13 cellular contexts compared by ENCODE assay signal in genomic region chr2:173288561-173288960, GRCh38.
DNase-seq lines count a peak whose midpoint lies in the region; ATAC-seq and TF ChIP-seq lines count a peak whose summit lies in the region.
"Had no signal": no experiment of that assay in that cellular context is flagged by ENCODE, and none has a peak within 500 bp of the region (broad histone marks: within the 10 kb centered on the region; RNA-seq: fewer than 3 reads in every experiment).

No MANE protein-coding gene starts in this region.

- DNase-seq in activated naive CD4-positive, alpha-beta T cell treated with Interleukin-2 at 50 U/mL for 16 hours = peak; percentile 23
- DNase-seq in activated naive CD4-positive, alpha-beta T cell (lab: John Stamatoyannopoulos, UW) = no peak
- DNase-seq in M059J (ENCODE audit: low read depth) = peak; percentile 70
- peak; percentile 55 for DNase-seq in choroid plexus epithelial cell (ENCODE audit: low read depth)
- DNase-seq in stimulated activated CD8-positive, alpha-beta memory T cell treated with anti-CD3 and anti-CD28 coated beads, Interleukin-15, amount 100 ng/mL, for 48 hours (ENCODE audit: low read depth in 2 of 2) = peak; percentile 6 to 27
- DNase-seq in cerebellum (ENCODE audit: low spot score) = no peak
- DNase-seq in GF-D8 (lab: John Stamatoyannopoulos, UW) = no peak
- DNase-seq: anterior cingulate cortex, BE2C, NCI-H1436 treated with DMSO at 0.1 percent for 48 hours, NCI-H748 treated with DMSO at 0.1 percent for 48 hours had no signal

- TF ChIP-seq CTCF in choroid plexus epithelial cell (conservative IDR thresholded peaks at IDR 0.05; ENCODE audit: low read depth, low read length) = no peak

- no peak overlapping the region for H3K4me3 ChIP-seq in choroid plexus epithelial cell (ENCODE audit: low read depth, low read length)
- H3K4me3 ChIP-seq: SJSA1 had no signal

- ATAC-seq in HG03565 (IDR thresholded peaks at IDR 0.05; ENCODE audit: unreplicated experiment) = no peak

Comparison
In these comparisons a context has a peak if more than half of its experiments do, and no peak if none do; other contexts are left out.
1. DNase-seq: peak in activated naive CD4-positive, alpha-beta T cell treated with Interleukin-2 at 50 U/mL for 16 hours (single experiment), M059J (single experiment), choroid plexus epithelial cell (single experiment) and stimulated activated CD8-positive, alpha-beta memory T cell treated with anti-CD3 and anti-CD28 coated beads, Interleukin-15, amount 100 ng/mL, for 48 hours (2 of 2); none in activated naive CD4-positive, alpha-beta T cell (0 of 4), cerebellum (single experiment) and GF-D8 (single experiment).